8 cellular contexts compared by ENCODE assay signal in the genomic region with DNA sequence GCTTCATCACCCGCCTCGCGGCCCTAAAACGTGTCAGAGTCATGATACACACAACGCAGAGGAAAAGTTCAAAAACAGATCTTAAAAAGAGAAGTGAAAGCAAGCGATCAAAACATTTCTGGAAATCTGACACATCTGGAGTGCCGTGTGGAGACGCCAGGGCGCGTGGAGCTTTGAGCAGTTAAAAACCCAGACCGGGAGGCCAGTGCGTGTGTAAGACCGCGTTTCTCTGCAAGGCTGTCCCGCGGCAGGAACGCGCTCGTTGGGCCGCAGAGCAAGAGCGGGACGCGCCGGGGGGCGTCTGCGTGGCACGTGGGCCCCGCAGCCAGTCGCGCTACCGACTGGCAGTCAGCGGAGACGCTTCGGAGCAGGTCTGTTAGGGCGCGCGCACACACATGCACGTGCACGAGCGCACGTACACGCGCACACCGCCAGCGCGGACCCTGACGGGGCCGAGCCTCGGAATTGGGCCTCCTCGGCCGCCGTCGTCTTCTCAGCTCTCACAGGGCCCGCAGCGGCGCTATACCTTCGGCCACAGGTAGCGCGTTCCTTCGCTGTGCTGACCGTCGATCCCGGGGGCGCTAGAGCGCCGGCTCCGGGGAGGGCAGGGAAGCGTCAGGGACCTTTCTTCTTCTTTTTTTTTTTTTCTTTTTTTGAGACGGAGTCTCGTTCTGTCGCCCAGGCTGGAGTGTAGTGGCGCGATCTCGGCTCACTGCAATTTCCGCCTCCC. TPM values are rescaled to one million over a fixed set of nuclear protein-coding genes. Genes with fewer than 3 reads are reported as not detected.
DNase-seq lines count a peak whose midpoint lies in the region; TF ChIP-seq lines count a peak whose summit lies in the region.

No MANE protein-coding gene starts in this region.

- CTCF ChIA-PET in HEK293 (lab: Yijun Ruan, JAX): interaction anchor here (0.6 to 4.8 kb wide), 11 partner anchors 40 to 1718 kb away, joined by 3 to 52 read pairs (median 4); no protein-coding TSS in a partner anchor

- H3K4ac ChIP-seq in trophoblast cell (ENCODE audit: low read depth, low read length): no peak overlapping the region

- H3K23ac ChIP-seq in trophoblast cell (ENCODE audit: low read length): no peak overlapping the region

- peak overlapping the region; percentile 91 for H3K4me2 ChIP-seq in trophoblast cell (ENCODE audit: low read length)

- H3K4me3 ChIP-seq in HEK293 (ENCODE audit: low read depth, low read length): peak overlapping the region; percentile 29
- peak overlapping the region; percentile 81 for H3K4me3 ChIP-seq in trophoblast cell (ENCODE audit: low read depth, low read length)
- peak overlapping the region; percentile 44 to 73 (median 56) for H3K4me3 ChIP-seq in transverse colon

- H3K27me3 ChIP-seq in trophoblast cell (ENCODE audit: insufficient read depth, low read length) (no peaks in the 10 kb centered on the region), transverse colon (no peaks in the 10 kb centered on the region)

- DNase-seq in GM04504 (ENCODE audit: low read depth) (peak; percentile 72), NAMALWA (ENCODE audit: low spot score) (peak; percentile 95), SW 1271 (lab: John Stamatoyannopoulos, UW) (peak; percentile 76 to 87), cardiac septum (ENCODE audit: low spot score) (peak; percentile 89), trophoblast cell (peak; percentile 94 to 95), transverse colon (peak; percentile 94)

- in situ Hi-C loops in transverse colon (cut with MboI; ENCODE audit: low pct_ligation_motif_present in 1 of 4, low pct_unique_long_range_greater_than_20kb in 1 of 4, low sequenced_read_pairs in 3 of 4): loop anchor here (10.0 to 25.0 kb wide), 6 partner anchors 318 to 899 kb away; partner anchors contain the start of gene MTMR6 (in 1 of the 4)

- H4K91ac ChIP-seq in trophoblast cell (ENCODE audit: low read depth, low read length): no peak overlapping the region

- peak overlapping the region; percentile 6 for H3K18ac ChIP-seq in trophoblast cell (ENCODE audit: low read length)

- intact Hi-C loops in cardiac septum (cut with DNase I): loop anchor here (10.0 kb wide), 1 partner anchor 68 kb away; the partner anchor contains the start of gene CDK8
- intact Hi-C loops in transverse colon (cut with DNase I; ENCODE audit: low total_unique reads): loop anchor here (10.0 kb wide), 1 partner anchor 308 kb away; no protein-coding TSS in a partner anchor

- no peak overlapping the region for H2AK5ac ChIP-seq in trophoblast cell (ENCODE audit: low read length)

- peaks cover 2% of the 10 kb centered on the region for H3K79me1 ChIP-seq in trophoblast cell (ENCODE audit: low read length)

- TF ChIP-seq POLR2A in transverse colon (IDR thresholded peaks at IDR 0.05): peak; percentile 40

- no peak overlapping the region for H2BK12ac ChIP-seq in trophoblast cell (ENCODE audit: low read length)

- no peak; the same call in 1 of the 2 replicates for TF ChIP-seq CTCF in HEK293 (tag by site-specific recombination; IDR thresholded peaks at IDR 0.05)
- peak; percentile 11 to 84 (median 53) for TF ChIP-seq CTCF in transverse colon (IDR thresholded peaks at IDR 0.05)

- H3K9me3 ChIP-seq in HEK293 (ENCODE audit: control insufficient read depth, insufficient read depth, low read depth, low read length) (no peaks in the 10 kb centered on the region), trophoblast cell (ENCODE audit: insufficient read depth, low read depth, low read length) (no peaks in the 10 kb centered on the region), transverse colon (no peaks in the 10 kb centered on the region)

- TF ChIP-seq EP300 in transverse colon (IDR thresholded peaks at IDR 0.05; ENCODE audit: low read depth): no peak

- H2AFZ ChIP-seq in trophoblast cell (ENCODE audit: insufficient read depth, low read length, poor library complexity): peak overlapping the region; percentile 83

- no peak overlapping the region for H2BK5ac ChIP-seq in trophoblast cell (ENCODE audit: low read depth, low read length, poor library complexity)

- H4K12ac ChIP-seq in trophoblast cell (ENCODE audit: low read depth, low read length): peak overlapping the region; percentile 78

- peak overlapping the region; percentile 54 for H3K14ac ChIP-seq in trophoblast cell (ENCODE audit: low read length)

- peak overlapping the region; percentile 48 for H4K8ac ChIP-seq in trophoblast cell (ENCODE audit: low read depth, low read length)

- POLR2A ChIA-PET in HEK293 (lab: Yijun Ruan, JAX): no interaction called here

- H3K79me2 ChIP-seq in trophoblast cell (ENCODE audit: control insufficient read depth, insufficient read depth, low read length, poor library complexity): peaks cover 3% of the 10 kb centered on the region

- H3K9ac ChIP-seq in trophoblast cell (ENCODE audit: low read length): peak overlapping the region; percentile 30

- WGBS in adipose tissue, 3 donors: 0 to 1% (median 0%) methylated on average over 71 to 75 of the region's 75 CpGs
- WGBS in trophoblast cell (ENCODE audit: extremely low coverage, insufficient coverage, insufficient read length): no CpG with 5 or more reads among the region's 75 CpGs
- WGBS in transverse colon (ENCODE audit: low coverage in 1 of 2), 2 donors: 1% methylated on average over 10 to 66 of the region's 75 CpGs

- H3K4me1 ChIP-seq in HEK293 (ENCODE audit: control insufficient read depth, insufficient read depth, low read length): no peaks in the 10 kb centered on the region
- peaks cover 0 to 6% of the 10 kb centered on the region in 2 experiments for H3K4me1 ChIP-seq in trophoblast cell (ENCODE audit: control insufficient read depth in 1 of 2, insufficient read depth in 2 of 2, low read length in 2 of 2)
- peaks cover 3 to 9% (median 9%) of the 10 kb centered on the region in 4 donors for H3K4me1 ChIP-seq in transverse colon

- no peaks in the 10 kb centered on the region for H3K36me3 ChIP-seq in HEK293 (ENCODE audit: control insufficient read depth in 2 of 2, insufficient read depth in 1 of 2, low read length in 2 of 2)
- H3K36me3 ChIP-seq in trophoblast cell (ENCODE audit: control insufficient read depth in 1 of 2, insufficient read depth in 2 of 2, low read length in 2 of 2): no peaks in the 10 kb centered on the region
- H3K36me3 ChIP-seq in transverse colon: no peaks in the 10 kb centered on the region

- no peak overlapping the region for H2BK120ac ChIP-seq in trophoblast cell (ENCODE audit: insufficient read depth, low read length, poor library complexity)

- H3K27ac ChIP-seq in HEK293 (ENCODE audit: extremely low read depth, low read depth, low read length): peak overlapping the region; percentile 60
- peak overlapping the region; percentile 20 for H3K27ac ChIP-seq in adipose tissue (ENCODE audit: low read depth, low read length)
- no peak overlapping the region for H3K27ac ChIP-seq in trophoblast cell (ENCODE audit: low read depth, low read length)
- peak overlapping the region; percentile 80 to 89 (median 87) for H3K27ac ChIP-seq in transverse colon

TF ChIP-seq in HEK293, 187 proteins besides CTCF, POLR2A, EP300 and RAD21 (continues in another document):
- TF ChIP-seq ZNF521 (tag by site-specific recombination; IDR thresholded peaks at IDR 0.05) (no peak), ZBTB17 (tag by site-specific recombination; IDR thresholded peaks at IDR 0.05) (no peak), ZFP41 (tag by site-specific recombination; IDR thresholded peaks at IDR 0.05; ENCODE audit: borderline replicate concordance) (no peak), TRIM28 (IDR thresholded peaks at IDR 0.05; ENCODE audit: borderline replicate concordance, low read length) (no peak), ZNF623 (tag by site-specific recombination; IDR thresholded peaks at IDR 0.05) (no peak), ZNF530 (tag by site-specific recombination; IDR thresholded peaks at IDR 0.05; ENCODE audit: low read depth) (no peak), ZNF785 (tag by site-specific recombination; IDR thresholded peaks at IDR 0.05) (no peak), ZNF843 (tag by site-specific recombination; IDR thresholded peaks at IDR 0.05) (0 out of 2 replicates have a peak, but pooled peaks have one; percentile 28), ZNF335 (tag by site-specific recombination; conservative IDR thresholded peaks at IDR 0.05) (no peak), ZNF157 (tag by site-specific recombination; IDR thresholded peaks at IDR 0.05) (no peak), ZBTB6 (tag by site-specific recombination; IDR thresholded peaks at IDR 0.05) (0 out of 2 replicates have a peak, but pooled peaks have one; percentile 31), ZNF544 (tag by site-specific recombination; IDR thresholded peaks at IDR 0.05) (no peak)
- TF ChIP-seq, protein P1, sequence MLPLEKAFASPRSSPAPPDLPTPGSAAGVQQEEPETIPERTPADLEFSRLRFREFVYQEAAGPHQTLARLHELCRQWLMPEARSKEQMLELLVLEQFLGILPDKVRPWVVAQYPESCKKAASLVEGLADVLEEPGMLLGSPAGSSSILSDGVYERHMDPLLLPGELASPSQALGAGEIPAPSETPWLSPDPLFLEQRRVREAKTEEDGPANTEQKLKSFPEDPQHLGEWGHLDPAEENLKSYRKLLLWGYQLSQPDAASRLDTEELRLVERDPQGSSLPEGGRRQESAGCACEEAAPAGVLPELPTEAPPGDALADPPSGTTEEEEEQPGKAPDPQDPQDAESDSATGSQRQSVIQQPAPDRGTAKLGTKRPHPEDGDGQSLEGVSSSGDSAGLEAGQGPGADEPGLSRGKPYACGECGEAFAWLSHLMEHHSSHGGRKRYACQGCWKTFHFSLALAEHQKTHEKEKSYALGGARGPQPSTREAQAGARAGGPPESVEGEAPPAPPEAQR (tag by site-specific recombination; IDR thresholded peaks at IDR 0.05): no peak

RNA-seq across cellular contexts. Expression of gene RNF6, which starts 35.8 kb away (rescaled TPM):
- 10 to 100 TPM in 2 of 3 donors, 1 to 10 TPM in 1; 9.8 to 18.3 (median 15.9) TPM for polyA plus RNA-seq in adipose tissue
- total RNA-seq in cardiac septum (29.6 TPM), transverse colon (10 to 100 TPM; 10.1 to 26.4 (median 24.5) TPM)
- polyA plus RNA-seq in trophoblast cell (2013): 45.8 and 47.5 TPM in 2 replicates

Comparison
In these comparisons a context has a peak if more than half of its experiments do, and no peak if none do; other contexts are left out.
1. H3K4me3 ChIP-seq: peak in every context shown above with its lines; median percentile 81 in trophoblast cell; 56 in transverse colon; 29 in HEK293.